In the genomic region with DNA sequence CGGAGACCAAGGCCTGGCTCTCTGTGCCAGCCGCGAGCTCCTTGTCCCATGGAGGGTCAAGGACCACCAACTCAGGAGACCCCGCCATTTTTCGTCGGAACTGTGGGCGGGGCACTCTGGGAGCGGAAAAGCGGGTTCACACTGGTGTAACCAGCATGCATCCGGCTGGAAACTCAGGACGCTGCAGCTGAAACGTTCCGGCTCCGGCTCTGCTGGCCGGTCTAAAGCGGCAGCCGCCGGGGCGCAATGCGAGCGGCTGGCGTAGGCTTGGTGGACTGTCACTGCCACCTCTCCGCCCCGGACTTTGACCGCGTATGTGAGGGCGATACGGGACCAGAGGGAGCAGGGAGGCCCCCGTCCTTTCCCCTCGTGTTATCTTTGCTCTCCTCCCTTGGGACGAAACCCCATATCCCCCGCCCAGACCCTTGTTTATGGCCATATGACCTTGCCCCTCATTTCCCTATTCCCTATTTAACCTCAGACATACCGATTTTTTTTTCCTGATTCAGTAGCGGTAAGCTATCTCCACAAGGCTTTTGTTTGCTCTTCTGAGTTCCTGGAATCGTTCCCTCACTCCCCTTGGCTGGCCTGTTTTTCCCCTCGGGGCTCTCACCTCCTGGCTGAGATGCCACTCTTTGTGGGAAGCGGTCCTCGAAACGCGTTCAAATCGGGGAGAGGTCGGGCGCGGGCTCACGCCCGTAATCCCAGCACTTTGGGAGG, we compare ENCODE assay signal across 8 cellular contexts. TPM values are rescaled to one million over a fixed set of nuclear protein-coding genes. Genes with fewer than 3 reads are reported as not detected.
DNase-seq lines count a peak whose midpoint lies in the region; ATAC-seq and TF ChIP-seq lines count a peak whose summit lies in the region.

TSS of gene NSL1 (minus strand) at position 102 of the 720 bp plus-strand sequence. CDS start at position 88, 14 bp downstream.
TSS of gene TATDN3 (plus strand) at position 219 of the 720 bp plus-strand sequence. CDS start at position 247, 28 bp downstream.

- peaks cover 0 to 27% of the 10 kb centered on the region in 2 donors for H3K4me1 ChIP-seq in right atrium auricular region
- H3K4me1 ChIP-seq in psoas muscle, result peaks cover 6% of the 10 kb centered on the region
- H3K4me1 ChIP-seq in urinary bladder (ENCODE audit: insufficient read depth), result no peaks in the 10 kb centered on the region

- DNase-seq in NCI-H1694 treated with DMSO at 0.1 percent for 48 hours (lab: John Stamatoyannopoulos, UW), result peak; percentile 78
- DNase-seq in T-helper 2 cell, result peak; percentile 79 to 94 (median 92)
- DNase-seq in right atrium auricular region (ENCODE audit: low spot score), result peak; percentile 91
- peak; percentile 88 to 94 for DNase-seq in psoas muscle

- no peaks in the 10 kb centered on the region for H3K9me3 ChIP-seq in right atrium auricular region
- H3K9me3 ChIP-seq in psoas muscle, result no peaks in the 10 kb centered on the region

- H3K27me3 ChIP-seq in right atrium auricular region (no peaks in the 10 kb centered on the region), psoas muscle (ENCODE audit: insufficient read depth in 3 of 3, low read length in 2 of 3) (no peaks in the 10 kb centered on the region)

- 0% methylated on average over 42 to 46 of the region's 46 CpGs for WGBS in psoas muscle, 3 donors
- WGBS in urinary bladder, result under 1% methylated on average over 46 of the region's 46 CpGs

- intact Hi-C loops in psoas muscle (cut with DNase I), result no loop called here

- peaks cover 5% of the 10 kb centered on the region for H3K36me3 ChIP-seq in right atrium auricular region
- peaks cover under 1 to 27% of the 10 kb centered on the region in 2 donors for H3K36me3 ChIP-seq in psoas muscle (ENCODE audit: insufficient read depth in 1 of 2, low read depth in 1 of 2)
- no peaks in the 10 kb centered on the region for H3K36me3 ChIP-seq in urinary bladder (ENCODE audit: insufficient read depth)

- peak within 1 kb of the TSS; percentile 75 to 96 for H3K4me3 ChIP-seq in right atrium auricular region
- peak within 1 kb of the TSS; percentile 76 for H3K4me3 ChIP-seq in psoas muscle
- peak within 1 kb of the TSS; percentile 87 for H3K4me3 ChIP-seq in urinary bladder (ENCODE audit: low read depth, low read length)

- TF ChIP-seq CTCF in right atrium auricular region (IDR thresholded peaks at IDR 0.05) (no peak), psoas muscle (IDR thresholded peaks at IDR 0.05) (no peak)

- ATAC-seq in GM18502 (IDR thresholded peaks at IDR 0.05; ENCODE audit: poor library complexity, unreplicated experiment) (peak; percentile 64), HG02938 (IDR thresholded peaks at IDR 0.05; ENCODE audit: unreplicated experiment) (peak; percentile 59), psoas muscle (peak; percentile 95 to 98 (median 96))

- H3K27ac ChIP-seq in angular gyrus (ENCODE audit: low read depth, low read length) (peak within 1 kb of the TSS; percentile 98), right atrium auricular region (peak within 1 kb of the TSS; percentile 96 to 98), psoas muscle (peak within 1 kb of the TSS; percentile 92), urinary bladder (ENCODE audit: low read depth) (peak within 1 kb of the TSS; percentile 95)

RNA-seq across cellular contexts. Expression of gene NSL1, which starts in this region (rescaled TPM):
- total RNA-seq in right atrium auricular region (10 to 100 TPM; 28.2 to 46.1 TPM), psoas muscle (10 to 100 TPM; 13.2 to 21.2 (median 16.5) TPM), urinary bladder (69.2 TPM)
- polyA plus RNA-seq in psoas muscle (10 to 100 TPM; 14.1 to 34.5 (median 24.0) TPM), urinary bladder (30.8 TPM)

RNA-seq across cellular contexts. Expression of gene TATDN3, which starts in this region (rescaled TPM):
- total RNA-seq in right atrium auricular region (10 to 100 TPM; 12.6 to 39.6 TPM), psoas muscle (10 to 100 TPM; 21.4 to 25.2 (median 22.8) TPM), urinary bladder (18.8 TPM)
- polyA plus RNA-seq in psoas muscle (10 to 100 TPM; 13.5 to 20.9 (median 13.9) TPM), urinary bladder (13.1 TPM)

Comparison
In these comparisons a context has a peak if more than half of its experiments do, and no peak if none do; other contexts are left out.
1. Peak in every context shown above with its lines: DNase-seq, ATAC-seq, H3K4me3 ChIP-seq and H3K27ac ChIP-seq.